ENCODE assay signal across 18 cellular contexts in genomic region chr3:127369356-127369935, GRCh38.
"Had no signal": no experiment of that assay in that cellular context is flagged by ENCODE, and none has a peak within 500 bp of the region (broad histone marks: within the 10 kb centered on the region; RNA-seq: fewer than 3 reads in every experiment).

No MANE protein-coding gene starts in this region.

- ATAC-seq: gastroesophageal sphincter; mucosa of descending colon; naive thymus-derived CD8-positive, alpha-beta T cell; pancreas; right cardiac atrium had no signal

- H3K4me3 ChIP-seq: esophagus squamous epithelium, gastroesophageal sphincter, mucosa of descending colon, pancreas, stomach, thoracic aorta, transverse colon had no signal

- H3K9me3 ChIP-seq: esophagus squamous epithelium, gastroesophageal sphincter, mucosa of descending colon, pancreas, stomach, thoracic aorta, transverse colon had no signal

- H3K27me3 ChIP-seq: pancreas had no signal

- H3K27ac ChIP-seq: esophagus squamous epithelium, gastroesophageal sphincter, pancreas, stomach, thoracic aorta, transverse colon had no signal

- H3K36me3 ChIP-seq: esophagus squamous epithelium, gastroesophageal sphincter, pancreas, stomach, thoracic aorta, transverse colon had no signal

- H3K4me3 Mint-ChIP-seq: dendritic cell treated with granulocyte-macrophage colony-stimulating factor and Interleukin-4, amounts not matched to agents 40 ng/mL and 50 ng/mL, for 4 days; naive thymus-derived CD8-positive, alpha-beta T cell had no signal

- H3K36me3 Mint-ChIP-seq: naive thymus-derived CD8-positive, alpha-beta T cell had no signal

- H3K27ac Mint-ChIP-seq: dendritic cell treated with granulocyte-macrophage colony-stimulating factor and Interleukin-4, amounts not matched to agents 40 ng/mL and 50 ng/mL, for 4 days; progenitor cell of endocrine pancreas had no signal

- H3K9me3 Mint-ChIP-seq: dendritic cell treated with granulocyte-macrophage colony-stimulating factor and Interleukin-4, amounts not matched to agents 40 ng/mL and 50 ng/mL, for 4 days; naive thymus-derived CD8-positive, alpha-beta T cell had no signal

- H3K4me1 ChIP-seq: esophagus squamous epithelium, gastroesophageal sphincter, pancreas, stomach, transverse colon had no signal

- DNase-seq: esophagus squamous epithelium; foreskin fibroblast; glutamatergic neuron; mammary epithelial cell; mucosa of descending colon; naive thymus-derived CD8-positive, alpha-beta T cell; occipital lobe; pancreas; right cardiac atrium; small intestine; stimulated activated CD4-positive, alpha-beta T cell treated with anti-CD3 and anti-CD28 coated beads, Interleukin-2, amount 100 ng/mL, for 48 hours; stomach; substantia nigra; transverse colon had no signal
